In genomic region chr10:46523881-46524470, GRCh38 we compare ENCODE assay signal across 12 cellular contexts. TPM values are rescaled to one million over a fixed set of nuclear protein-coding genes. Genes with fewer than 3 reads are reported as not detected.
A peak's percentile ranks its signal among the peaks of the same experiment; 100 is the strongest.
DNase-seq lines count a peak whose midpoint lies in the region; ATAC-seq, FAIRE-seq and TF ChIP-seq lines count a peak whose summit lies in the region.
"Had no signal": no experiment of that assay in that cellular context is flagged by ENCODE, and none has a peak within 500 bp of the region (broad histone marks: within the 10 kb centered on the region; RNA-seq: fewer than 3 reads in every experiment).

No MANE protein-coding gene starts in this region.

- no peak for ATAC-seq in natural killer cell treated with Interleukin-12 subunit alpha and Interleukin-12 subunit beta and Interleukin-15 and Interleukin-18, amount 100 ng/mL, for 72 hours
- ATAC-seq in natural killer cell, result no peak
- ATAC-seq in HG02885 (IDR thresholded peaks at IDR 0.05; ENCODE audit: poor library complexity, unreplicated experiment), result no peak

- dilution Hi-C loops in keratinocyte (cut with MboI; ENCODE audit: extremely low pct_ligation_motif_present, low sequenced_read_pairs), result no loop called here

- H3K4me3 ChIP-seq in keratinocyte (ENCODE audit: control insufficient read depth in 2 of 3, extremely low read depth in 1 of 3, insufficient read depth in 2 of 3, low read depth in 1 of 3, low read length in 3 of 3) (peak overlapping the region in 2 of 3 experiments; percentile 8 to 39), uterus (no peak overlapping the region)

- intact Hi-C loops in natural killer cell (cut with micrococcal nuclease) (no loop called here), uterus (cut with DNase I; ENCODE audit: low total_unique reads) (no loop called here)
- intact Hi-C loops in activated CD4-positive, alpha-beta T cell treated with anti-CD3 and anti-CD28 coated beads, Interleukin-2, amount 10 ng/mL, durations not matched to agents 24 days and 14 days (cut with micrococcal nuclease), result no loop called here

- DNase-seq in natural killer cell treated with Interleukin-12 subunit alpha and Interleukin-12 subunit beta and Interleukin-15 and Interleukin-18, amount 100 ng/mL, for 72 hours (ENCODE audit: low spot score), result peak; percentile 58
- no peak for DNase-seq in natural killer cell
- DNase-seq in keratinocyte (ENCODE audit: low read depth, low spot score), result peak; percentile 91
- peak; percentile 11 to 13 for DNase-seq in uterus
- DNase-seq in activated CD4-positive, alpha-beta T cell treated with anti-CD3 and anti-CD28 coated beads, Interleukin-2, amount 10 ng/mL, durations not matched to agents 24 days and 14 days, result no peak
- no peak for DNase-seq in NK-92 treated with Interleukin-12 subunit alpha and Interleukin-12 subunit beta, amount 100 ng/mL, for 24 hours (lab: John Stamatoyannopoulos, UW)
- DNase-seq: DND-41 had no signal

- peak overlapping the region; percentile 93 for H2AFZ ChIP-seq in keratinocyte (ENCODE audit: control insufficient read depth, low read length)

- FAIRE-seq in keratinocyte (lab: Jason Lieb, UNC), result peak; percentile 73

- H3K27ac ChIP-seq in VCaP (peak overlapping the region; percentile 78), keratinocyte (ENCODE audit: control insufficient read depth, insufficient read depth, low read length) (peak overlapping the region; percentile 73), uterus (no peak overlapping the region)

- no peaks in the 10 kb centered on the region for H3K79me2 ChIP-seq in keratinocyte (ENCODE audit: control insufficient read depth, insufficient read depth, low read length)

- H3K9me1 ChIP-seq in keratinocyte (ENCODE audit: control insufficient read depth, extremely low read depth, insufficient read depth, low read length), result no peaks in the 10 kb centered on the region

- H3K27me3 Mint-ChIP-seq in natural killer cell treated with Interleukin-12 subunit alpha and Interleukin-12 subunit beta and Interleukin-15 and Interleukin-18, amount 100 ng/mL, for 72 hours, result no peaks in the 10 kb centered on the region
- no peaks in the 10 kb centered on the region for H3K27me3 Mint-ChIP-seq in natural killer cell (ENCODE audit: low read depth in 2 of 2)
- no peaks in the 10 kb centered on the region for H3K27me3 Mint-ChIP-seq in activated CD4-positive, alpha-beta T cell treated with anti-CD3 and anti-CD28 coated beads, Interleukin-2, amount 10 ng/mL, durations not matched to agents 24 days and 14 days

- peaks cover 49% of the 10 kb centered on the region for H3K4me1 ChIP-seq in keratinocyte (ENCODE audit: control insufficient read depth, extremely low read depth, insufficient read depth, low read length)
- no peaks in the 10 kb centered on the region for H3K4me1 ChIP-seq in uterus

- H3K36me3 Mint-ChIP-seq in natural killer cell treated with Interleukin-12 subunit alpha and Interleukin-12 subunit beta and Interleukin-15 and Interleukin-18, amount 100 ng/mL, for 72 hours, result no peaks in the 10 kb centered on the region
- no peaks in the 10 kb centered on the region for H3K36me3 Mint-ChIP-seq in natural killer cell
- no peaks in the 10 kb centered on the region for H3K36me3 Mint-ChIP-seq in activated CD4-positive, alpha-beta T cell treated with anti-CD3 and anti-CD28 coated beads, Interleukin-2, amount 10 ng/mL, durations not matched to agents 24 days and 14 days (ENCODE audit: low read depth)

- no peaks in the 10 kb centered on the region for H3K9me3 Mint-ChIP-seq in natural killer cell treated with Interleukin-12 subunit alpha and Interleukin-12 subunit beta and Interleukin-15 and Interleukin-18, amount 100 ng/mL, for 72 hours
- H3K9me3 Mint-ChIP-seq in natural killer cell, result no peaks in the 10 kb centered on the region
- no peaks in the 10 kb centered on the region for H3K9me3 Mint-ChIP-seq in activated CD4-positive, alpha-beta T cell treated with anti-CD3 and anti-CD28 coated beads, Interleukin-2, amount 10 ng/mL, durations not matched to agents 24 days and 14 days
- H3K9me3 Mint-ChIP-seq: nephron had no signal

- no peaks in the 10 kb centered on the region for H3K36me3 ChIP-seq in keratinocyte (ENCODE audit: control insufficient read depth in 2 of 2, extremely low read depth in 1 of 2, insufficient read depth in 2 of 2, low read length in 2 of 2)
- H3K36me3 ChIP-seq in uterus, result no peaks in the 10 kb centered on the region

- H3K4me3 Mint-ChIP-seq in natural killer cell treated with Interleukin-12 subunit alpha and Interleukin-12 subunit beta and Interleukin-15 and Interleukin-18, amount 100 ng/mL, for 72 hours, result no peak overlapping the region
- no peak overlapping the region for H3K4me3 Mint-ChIP-seq in natural killer cell
- H3K4me3 Mint-ChIP-seq in activated CD4-positive, alpha-beta T cell treated with anti-CD3 and anti-CD28 coated beads, Interleukin-2, amount 10 ng/mL, durations not matched to agents 24 days and 14 days, result no peak overlapping the region
- H3K4me3 Mint-ChIP-seq: nephron had no signal

- H3K9me3 ChIP-seq in keratinocyte (ENCODE audit: control insufficient read depth, low read depth, low read length) (no peaks in the 10 kb centered on the region), uterus (no peaks in the 10 kb centered on the region)

- H3K27me3 ChIP-seq in keratinocyte (ENCODE audit: control insufficient read depth, extremely low read depth, insufficient read depth, low read length), result no peaks in the 10 kb centered on the region
- H3K27me3 ChIP-seq in uterus, result no peaks in the 10 kb centered on the region

- no peak for TF ChIP-seq CTCF in natural killer cell (IDR thresholded peaks at IDR 0.05)
- no peak for TF ChIP-seq CTCF in VCaP (conservative IDR thresholded peaks at IDR 0.05)
- no peak for TF ChIP-seq CTCF in keratinocyte (optimal IDR thresholded peaks at IDR 0.05 in 1 of 3, IDR thresholded peaks at IDR 0.05 in 1 of 3, conservative IDR thresholded peaks at IDR 0.05 in 1 of 3; ENCODE audit: extremely low read depth in 1 of 3, insufficient read depth in 2 of 3, low read length in 3 of 3)
- no peak for TF ChIP-seq CTCF in uterus (IDR thresholded peaks at IDR 0.05)

- H4K20me1 ChIP-seq in keratinocyte (ENCODE audit: control insufficient read depth, extremely low read depth, insufficient read depth, low read length), result no peaks in the 10 kb centered on the region

- peak overlapping the region; percentile 87 for H3K4me2 ChIP-seq in keratinocyte (ENCODE audit: control insufficient read depth, extremely low read depth, insufficient read depth, low read depth, low read length)

- peak overlapping the region; percentile 65 for H3K9ac ChIP-seq in keratinocyte (ENCODE audit: control insufficient read depth, extremely low read depth, insufficient read depth, low read length)

- no peaks in the 10 kb centered on the region for H3K4me1 Mint-ChIP-seq in natural killer cell treated with Interleukin-12 subunit alpha and Interleukin-12 subunit beta and Interleukin-15 and Interleukin-18, amount 100 ng/mL, for 72 hours (ENCODE audit: low read depth in 2 of 2)
- H3K4me1 Mint-ChIP-seq in natural killer cell, result no peaks in the 10 kb centered on the region
- H3K4me1 Mint-ChIP-seq in activated CD4-positive, alpha-beta T cell treated with anti-CD3 and anti-CD28 coated beads, Interleukin-2, amount 10 ng/mL, durations not matched to agents 24 days and 14 days, result no peaks in the 10 kb centered on the region
- H3K4me1 Mint-ChIP-seq: nephron had no signal

- no peak overlapping the region for H3K27ac Mint-ChIP-seq in natural killer cell treated with Interleukin-12 subunit alpha and Interleukin-12 subunit beta and Interleukin-15 and Interleukin-18, amount 100 ng/mL, for 72 hours
- no peak overlapping the region for H3K27ac Mint-ChIP-seq in natural killer cell
- H3K27ac Mint-ChIP-seq in activated CD4-positive, alpha-beta T cell treated with anti-CD3 and anti-CD28 coated beads, Interleukin-2, amount 10 ng/mL, durations not matched to agents 24 days and 14 days, result no peak overlapping the region
- H3K27ac Mint-ChIP-seq: nephron had no signal

- no peak for TF ChIP-seq POLR2A in uterus (IDR thresholded peaks at IDR 0.05)

RNA-seq across cellular contexts. Expression of gene GPRIN2, which starts 32.5 kb away (rescaled TPM):
- not detected for total RNA-seq in natural killer cell treated with Interleukin-12 subunit alpha and Interleukin-12 subunit beta and Interleukin-15 and Interleukin-18, amount 100 ng/mL, for 72 hours
- not detected for total RNA-seq in natural killer cell
- polyA plus RNA-seq in keratinocyte, result 0.03 to 0.42 TPM (median 0.08 TPM) in 3 replicates
- 0.52 TPM for polyA plus RNA-seq in keratinocyte (2011; ENCODE audit: low read depth)
- polyA plus RNA-seq in keratinocyte (2011; cell fraction: cytosol; rRNA removed), result 0.07 and 0.38 TPM in 2 replicates
- 0.37 and 0.79 TPM in 2 replicates for polyA plus RNA-seq in keratinocyte (2011; cell fraction: nucleus; rRNA removed)
- 0.30 and 0.93 TPM in 2 replicates for polyA plus RNA-seq in keratinocyte (2012; ENCODE audit: low replicate concordance)
- 0.16 to 0.69 TPM (median 0.52 TPM) in 3 replicates for polyA minus RNA-seq in keratinocyte
- not detected for polyA minus RNA-seq in keratinocyte (2011; cell fraction: cytosol; rRNA and poly(A)+ RNA removed)
- 0.47 and 0.84 TPM in 2 replicates for polyA minus RNA-seq in keratinocyte (2011; cell fraction: nucleus; rRNA and poly(A)+ RNA removed)
- total RNA-seq in uterus, result 1 to 10 TPM in 1 of 4 donors, not detected in 3; 3.5 TPM
- total RNA-seq in activated CD4-positive, alpha-beta T cell treated with anti-CD3 and anti-CD28 coated beads, Interleukin-2, amount 10 ng/mL, durations not matched to agents 24 days and 14 days, result not detected in 2 replicates
- total RNA-seq: activated CD8-positive, alpha-beta memory T cell treated with anti-CD3 and anti-CD28 coated beads for 36 hours had no signal

RNA-seq across cellular contexts. Expression of gene SYT15, which starts 55.0 kb away (rescaled TPM):
- 1 to 10 TPM in 1 of 2 donors, under 1 TPM in 1; 0.81 to 1.9 TPM for total RNA-seq in natural killer cell treated with Interleukin-12 subunit alpha and Interleukin-12 subunit beta and Interleukin-15 and Interleukin-18, amount 100 ng/mL, for 72 hours
- 1 to 10 TPM in 2 of 3 donors, under 1 TPM in 1; 1.00 to 2.0 (median 1.1) TPM for total RNA-seq in natural killer cell
- 0.07 to 0.16 TPM (median 0.13 TPM) in 3 replicates for polyA plus RNA-seq in keratinocyte
- 0.16 TPM for polyA plus RNA-seq in keratinocyte (2011; ENCODE audit: low read depth)
- 0.01 and 0.06 TPM in 2 replicates for polyA plus RNA-seq in keratinocyte (2011; cell fraction: cytosol; rRNA removed)
- polyA plus RNA-seq in keratinocyte (2011; cell fraction: nucleus; rRNA removed), result 0.14 and 0.35 TPM in 2 replicates
- polyA plus RNA-seq in keratinocyte (2012; ENCODE audit: low replicate concordance), result 0.08 and 0.38 TPM in 2 replicates
- polyA minus RNA-seq in keratinocyte, result 0.13 to 0.16 TPM in 2 of 3 replicates, not detected in the other
- not detected for polyA minus RNA-seq in keratinocyte (2011; cell fraction: cytosol; rRNA and poly(A)+ RNA removed)
- 0.23 and 0.32 TPM in 2 replicates for polyA minus RNA-seq in keratinocyte (2011; cell fraction: nucleus; rRNA and poly(A)+ RNA removed)
- total RNA-seq in uterus, result 10 to 100 TPM in 2 of 4 donors, 1 to 10 TPM in 2; 3.0 to 22.8 (median 14.0) TPM
- total RNA-seq in activated CD4-positive, alpha-beta T cell treated with anti-CD3 and anti-CD28 coated beads, Interleukin-2, amount 10 ng/mL, durations not matched to agents 24 days and 14 days, result 1.3 and 1.8 TPM in 2 replicates
- total RNA-seq: epithelial cell of proximal tubule had no signal

RNA-seq across cellular contexts. Expression of gene NPY4R, which starts 58.2 kb away (rescaled TPM):
- not detected for total RNA-seq in natural killer cell treated with Interleukin-12 subunit alpha and Interleukin-12 subunit beta and Interleukin-15 and Interleukin-18, amount 100 ng/mL, for 72 hours
- total RNA-seq in natural killer cell (not detected), uterus (not detected)
- polyA plus RNA-seq in keratinocyte, result 0.37 to 1.4 TPM (median 0.80 TPM) in 3 replicates
- polyA plus RNA-seq in keratinocyte (2011; ENCODE audit: low read depth), result not detected
- polyA plus RNA-seq in keratinocyte (2011; cell fraction: cytosol; rRNA removed), result 0.33 and 0.51 TPM in 2 replicates
- polyA plus RNA-seq in keratinocyte (2011; cell fraction: nucleus; rRNA removed), result 2.7 and 4.0 TPM in 2 replicates
- polyA plus RNA-seq in keratinocyte (2012; ENCODE audit: low replicate concordance), result 0.19 and 0.37 TPM in 2 replicates
- 0.36 to 1.7 TPM (median 0.86 TPM) in 3 replicates for polyA minus RNA-seq in keratinocyte
- 2.1 TPM for polyA minus RNA-seq in keratinocyte (2011; cell fraction: cytosol; rRNA and poly(A)+ RNA removed)
- polyA minus RNA-seq in keratinocyte (2011; cell fraction: nucleus; rRNA and poly(A)+ RNA removed), result 1.5 and 1.7 TPM in 2 replicates
- not detected in 2 replicates for total RNA-seq in activated CD4-positive, alpha-beta T cell treated with anti-CD3 and anti-CD28 coated beads, Interleukin-2, amount 10 ng/mL, durations not matched to agents 24 days and 14 days
- total RNA-seq: activated CD8-positive, alpha-beta memory T cell treated with anti-CD3 and anti-CD28 coated beads for 36 hours; epithelial cell of proximal tubule had no signal

Comparison
In these comparisons a context has a peak if more than half of its experiments do, and no peak if none do; other contexts are left out.
1. DNase-seq: peak in natural killer cell treated with Interleukin-12 subunit alpha and Interleukin-12 subunit beta and Interleukin-15 and Interleukin-18, amount 100 ng/mL, for 72 hours (single experiment), keratinocyte (single experiment) and uterus (2 of 2); none in natural killer cell (single experiment), activated CD4-positive, alpha-beta T cell treated with anti-CD3 and anti-CD28 coated beads, Interleukin-2, amount 10 ng/mL, durations not matched to agents 24 days and 14 days (single experiment) and NK-92 treated with Interleukin-12 subunit alpha and Interleukin-12 subunit beta, amount 100 ng/mL, for 24 hours (single experiment).
2. H3K27ac ChIP-seq: peak in VCaP (single experiment) and keratinocyte (single experiment); none in uterus (0 of 2).
3. H3K4me3 ChIP-seq: peak in keratinocyte (2 of 3); none in uterus (0 of 2).